Comparison of ENCODE assay signal across 19 cellular contexts in genomic region chr10:124712704-124713407, GRCh38. TPM values are rescaled to one million over a fixed set of nuclear protein-coding genes. Genes with fewer than 3 reads are reported as not detected.
DNase-seq lines count a peak whose midpoint lies in the region; ATAC-seq, FAIRE-seq and TF ChIP-seq lines count a peak whose summit lies in the region.
"Had no signal": no experiment of that assay in that cellular context is flagged by ENCODE, and none has a peak within 500 bp of the region (broad histone marks: within the 10 kb centered on the region; RNA-seq: fewer than 3 reads in every experiment).

No MANE protein-coding gene starts in this region.

- no peaks in the 10 kb centered on the region for H3K27me3 ChIP-seq in K562 (ENCODE audit: control insufficient read depth in 2 of 2, insufficient read depth in 2 of 2, low read length in 2 of 2)
- H3K27me3 ChIP-seq: foreskin keratinocyte, tibial artery had no signal

- no peak overlapping the region for H3K27ac ChIP-seq in K562 (ENCODE audit: extremely low read depth, low read depth, low read length)
- H3K27ac ChIP-seq: foreskin keratinocyte, tibial artery had no signal

- peaks cover 3% of the 10 kb centered on the region for H3K36me3 Mint-ChIP-seq in activated naive CD4-positive, alpha-beta T cell treated with anti-CD3 and anti-CD28 coated beads, Interleukin-2, amount 50 U/mL, for 24 hours
- peaks cover 28% of the 10 kb centered on the region for H3K36me3 Mint-ChIP-seq in activated naive CD4-positive, alpha-beta T cell treated with anti-CD3 and anti-CD28 coated beads, Interleukin-2, amount 10 ng/mL, durations not matched to agents 7 days and 5 days
- H3K36me3 Mint-ChIP-seq in naive B cell (peaks cover 8 to 11% of the 10 kb centered on the region in 2 donors), type B pancreatic cell (no peaks in the 10 kb centered on the region)

- H3K9me3 Mint-ChIP-seq in activated naive CD4-positive, alpha-beta T cell treated with anti-CD3 and anti-CD28 coated beads, Interleukin-2, amount 50 U/mL, for 24 hours, result no peaks in the 10 kb centered on the region
- H3K9me3 Mint-ChIP-seq in activated naive CD4-positive, alpha-beta T cell treated with anti-CD3 and anti-CD28 coated beads, Interleukin-2, amount 10 ng/mL, durations not matched to agents 7 days and 5 days, result no peaks in the 10 kb centered on the region
- H3K9me3 Mint-ChIP-seq in naive B cell (no peaks in the 10 kb centered on the region), type B pancreatic cell (no peaks in the 10 kb centered on the region)
- H3K9me3 Mint-ChIP-seq: nephron progenitor cell had no signal

- WGBS in K562 (ENCODE audit: insufficient coverage, low coverage, missing lambda C conversion rate), result 62% methylated on average over 4 of the region's 5 CpGs

- H2AFZ ChIP-seq in K562 (ENCODE audit: low read depth, low read length), result no peak overlapping the region

- H3K27ac Mint-ChIP-seq in activated naive CD4-positive, alpha-beta T cell treated with anti-CD3 and anti-CD28 coated beads, Interleukin-2, amount 50 U/mL, for 24 hours, result peak overlapping the region; percentile 75
- H3K27ac Mint-ChIP-seq in activated naive CD4-positive, alpha-beta T cell treated with anti-CD3 and anti-CD28 coated beads, Interleukin-2, amount 10 ng/mL, durations not matched to agents 7 days and 5 days, result no peak overlapping the region
- H3K27ac Mint-ChIP-seq in naive B cell (peak overlapping the region; percentile 49 to 94 (median 89)), type B pancreatic cell (peak overlapping the region; percentile 56)

- BruUV-seq in K562 (replicated peaks; lab: Mats Ljungman, UMichigan), result no TSS peak

- H3K36me3 ChIP-seq in K562 (ENCODE audit: control insufficient read depth, insufficient read depth, low read length), result peaks cover 10% of the 10 kb centered on the region; the same call in 2 of the 3 replicates
- H3K36me3 ChIP-seq: tibial artery had no signal

- ATAC-seq in K562, result no peak
- no peak for ATAC-seq in naive B cell (ENCODE audit: low read depth in 2 of 2)
- ATAC-seq in HG03460 (IDR thresholded peaks at IDR 0.05; ENCODE audit: unreplicated experiment), result no peak
- ATAC-seq in HG02973 (IDR thresholded peaks at IDR 0.05; ENCODE audit: unreplicated experiment), result no peak
- ATAC-seq: foreskin keratinocyte, right cardiac atrium had no signal

- in situ Hi-C loops in K562 (cut with MboI), result no loop called here

- no peak for TF ChIP-seq RAD21 in K562 (CRISPR knock-in tag; conservative IDR thresholded peaks at IDR 0.05 in 1 of 2, IDR thresholded peaks at IDR 0.05 in 1 of 2)

- H3K4me3 Mint-ChIP-seq in activated naive CD4-positive, alpha-beta T cell treated with anti-CD3 and anti-CD28 coated beads, Interleukin-2, amount 50 U/mL, for 24 hours, result no peak overlapping the region
- H3K4me3 Mint-ChIP-seq in activated naive CD4-positive, alpha-beta T cell treated with anti-CD3 and anti-CD28 coated beads, Interleukin-2, amount 10 ng/mL, durations not matched to agents 7 days and 5 days, result no peak overlapping the region
- H3K4me3 Mint-ChIP-seq in naive B cell, result peak overlapping the region in 6 of 8 donors; percentile 6 to 75 (median 38)
- no peak overlapping the region for H3K4me3 Mint-ChIP-seq in type B pancreatic cell
- H3K4me3 Mint-ChIP-seq: nephron progenitor cell had no signal

- no peak overlapping the region for H3K4me3 ChIP-seq in K562
- H3K4me3 ChIP-seq: tibial artery had no signal

- CTCF ChIA-PET in activated naive CD4-positive, alpha-beta T cell treated with anti-CD3 and anti-CD28 coated beads, Interleukin-2, amount 10 ng/mL, durations not matched to agents 7 days and 5 days (lab: Charles Lee), result interaction anchor here (0.7 kb wide), 1 partner anchor 8 kb away, joined by 3 read pairs; no protein-coding TSS in a partner anchor
- CTCF ChIA-PET in K562 (lab: Yijun Ruan, JAX; ENCODE audit: low intra/inter-chr PET ratio), result no interaction called here

- H3K79me2 ChIP-seq in K562 (ENCODE audit: control insufficient read depth, insufficient read depth, low read length), result peaks cover 45% of the 10 kb centered on the region

- H3K4me2 ChIP-seq in K562 (ENCODE audit: insufficient read depth, low read length), result no peak overlapping the region

- FAIRE-seq in K562 (lab: Jason Lieb, UNC), result no peak
- FAIRE-seq: bronchial epithelial cell had no signal

- peaks cover 95% of the 10 kb centered on the region for H3K4me1 Mint-ChIP-seq in activated naive CD4-positive, alpha-beta T cell treated with anti-CD3 and anti-CD28 coated beads, Interleukin-2, amount 50 U/mL, for 24 hours
- peaks cover 90% of the 10 kb centered on the region for H3K4me1 Mint-ChIP-seq in activated naive CD4-positive, alpha-beta T cell treated with anti-CD3 and anti-CD28 coated beads, Interleukin-2, amount 10 ng/mL, durations not matched to agents 7 days and 5 days
- H3K4me1 Mint-ChIP-seq in naive B cell (peaks cover 80 to 97% (median 85%) of the 10 kb centered on the region in 3 donors), type B pancreatic cell (ENCODE audit: unreplicated experiment) (peaks cover 74% of the 10 kb centered on the region)

- peaks cover 4% of the 10 kb centered on the region; the same call in 1 of the 2 replicates for H4K20me1 ChIP-seq in K562 (replicated peaks; ENCODE audit: control insufficient read depth, insufficient read depth, low read length)

- no peak overlapping the region for H3K9ac ChIP-seq in K562 (ENCODE audit: insufficient read depth in 1 of 2, low read depth in 2 of 2, low read length in 2 of 2)

- TF ChIP-seq CTCF in K562 (IDR thresholded peaks at IDR 0.05 in 2 of 3, conservative IDR thresholded peaks at IDR 0.05 in 1 of 3; ENCODE audit: insufficient read depth in 2 of 3, low read depth in 1 of 3, low read length in 3 of 3), result no peak
- no peak for TF ChIP-seq CTCF in type B pancreatic cell (conservative IDR thresholded peaks at IDR 0.05)

- H3K4me1 ChIP-seq in K562 (replicated peaks in 1 of 2; ENCODE audit: control insufficient read depth in 2 of 2, insufficient read depth in 2 of 2, low read length in 2 of 2), result peaks cover 17 to 29% of the 10 kb centered on the region in 2 experiments; a peak in 4 of 5 replicates
- H3K4me1 ChIP-seq: foreskin keratinocyte had no signal

- intact Hi-C loops in K562 (cut with micrococcal nuclease), result no loop called here

- no peaks in the 10 kb centered on the region for H3K9me1 ChIP-seq in K562 (ENCODE audit: control insufficient read depth, insufficient read depth, low read length)

- H3K27me3 Mint-ChIP-seq in activated naive CD4-positive, alpha-beta T cell treated with anti-CD3 and anti-CD28 coated beads, Interleukin-2, amount 50 U/mL, for 24 hours, result no peaks in the 10 kb centered on the region
- H3K27me3 Mint-ChIP-seq in activated naive CD4-positive, alpha-beta T cell treated with anti-CD3 and anti-CD28 coated beads, Interleukin-2, amount 10 ng/mL, durations not matched to agents 7 days and 5 days, result no peaks in the 10 kb centered on the region
- H3K27me3 Mint-ChIP-seq in naive B cell, result no peaks in the 10 kb centered on the region
- no peaks in the 10 kb centered on the region for H3K27me3 Mint-ChIP-seq in type B pancreatic cell

- DNase-seq in activated naive CD4-positive, alpha-beta T cell treated with anti-CD3 and anti-CD28 coated beads, Interleukin-2, amount 10 ng/mL, durations not matched to agents 7 days and 5 days, result no peak
- no peak for DNase-seq in K562 (ENCODE audit: extremely low read depth in 1 of 4, low spot score in 3 of 4)
- DNase-seq in naive B cell, result no peak
- no peak for DNase-seq in type B pancreatic cell (ENCODE audit: extremely low spot score, unreplicated experiment)
- DNase-seq in NCI-H510A (lab: John Stamatoyannopoulos, UW), result no peak
- DNase-seq: activated naive CD4-positive, alpha-beta T cell treated with Interleukin-2 at 50 U/mL for 16 hours; COR-L47; foreskin keratinocyte; GOT3; MM.1S; NCI-H187 treated with DMSO at 0.1 percent for 48 hours; NCI-H526; nephron progenitor cell; tibial artery had no signal

- TF ChIP-seq POLR2A in K562 (conservative IDR thresholded peaks at IDR 0.05), result no peak

- H3K9me3 ChIP-seq in K562 (replicated peaks; ENCODE audit: control insufficient read depth, insufficient read depth, low read depth, low read length), result no peaks in the 10 kb centered on the region
- H3K9me3 ChIP-seq: tibial artery had no signal

- POLR2A ChIA-PET in K562 (lab: Yijun Ruan, JAX), result interaction anchor here (0.6 to 1.3 kb wide), 2 partner anchors 10 to 42 kb away, joined by 4 read pairs; no protein-coding TSS in a partner anchor

- no peak for TF ChIP-seq EP300 in K562 (IDR thresholded peaks at IDR 0.05; ENCODE audit: low read length)

TF ChIP-seq in K562, 482 proteins besides CTCF, POLR2A, EP300 and RAD21:
- peak; percentile 37; the same call in 1 of the 2 replicates for TF ChIP-seq BCOR (IDR thresholded peaks at IDR 0.05)
- TF ChIP-seq NR2F6 (CRISPR knock-in tag; IDR thresholded peaks at IDR 0.05), result no peak
- TF ChIP-seq RBM25 (IDR thresholded peaks at IDR 0.05; ENCODE audit: low read depth, low read length, severe bottlenecking), result peak; percentile 55

RNA-seq across cellular contexts. Expression of gene FAM53B, which starts 31.3 kb away (rescaled TPM):
- 11.6 and 20.0 TPM in 2 replicates for total RNA-seq in K562 (2011; cell fraction: chromatin; rRNA removed; ENCODE audit: low replicate concordance)
- 13.0 and 13.7 TPM in 2 replicates for total RNA-seq in K562 (2011; cell fraction: nucleolus; rRNA removed)
- 8.9 and 12.2 TPM in 2 replicates for total RNA-seq in K562 (2011; cell fraction: nucleoplasm; rRNA removed)
- total RNA-seq in K562 (2014; rRNA removed) (11.9 and 17.2 TPM in 2 replicates), K562 (2014; rRNA removed; fragmentation: Illumina TruSeq; extraction: Trizol) (4.2 and 5.0 TPM in 2 replicates), K562 (2015; rRNA removed; fragmentation: Illumina TruSeq; extraction: Trizol) (10.6 and 10.8 TPM in 2 replicates), K562 (2021) (16.5 and 17.0 TPM in 2 replicates), type B pancreatic cell (ENCODE audit: low replicate concordance) (25.9 and 35.9 TPM in 2 replicates)
- polyA plus RNA-seq in K562 (2011; rRNA removed) (3.9 and 4.5 TPM in 2 replicates), K562 (2014; fragmentation: Illumina TruSeq; extraction: Trizol) (5.0 and 7.5 TPM in 2 replicates), K562 (2014; fragmentation: Nextera tagmentation; extraction: Ambion mirVana) (under 1 TPM; 0.03 to 0.08 TPM), K562 (2014; rRNA removed) (6.5 and 6.6 TPM in 2 replicates), naive B cell (ENCODE audit: low read depth in 6 of 6) (100 to 1,000 TPM in 1 of 6 donors, 10 to 100 TPM in 5; 19.6 to 141 (median 31.5) TPM)
- 5.1 and 9.0 TPM in 2 replicates for polyA plus RNA-seq in K562 (2011; cell fraction: cytosol; rRNA removed)
- polyA plus RNA-seq in K562 (2011; cell fraction: nucleus; rRNA removed), result 5.9 and 8.3 TPM in 2 replicates
- 7.8 and 8.4 TPM in 2 replicates for polyA plus RNA-seq in K562 (2012)
- polyA minus RNA-seq in K562 (2011; rRNA and poly(A)+ RNA removed), result 6.9 and 7.9 TPM in 2 replicates
- 10.2 and 11.9 TPM in 2 replicates for polyA minus RNA-seq in K562 (2011; cell fraction: cytosol; rRNA and poly(A)+ RNA removed)
- 5.5 and 9.6 TPM in 2 replicates for polyA minus RNA-seq in K562 (2011; cell fraction: nucleus; rRNA and poly(A)+ RNA removed)

Comparison
In these comparisons a context has a peak if more than half of its experiments do, and no peak if none do; other contexts are left out.
1. H3K4me3 Mint-ChIP-seq: peak in naive B cell (6 of 8); none in activated naive CD4-positive, alpha-beta T cell treated with anti-CD3 and anti-CD28 coated beads, Interleukin-2, amount 50 U/mL, for 24 hours (single experiment), activated naive CD4-positive, alpha-beta T cell treated with anti-CD3 and anti-CD28 coated beads, Interleukin-2, amount 10 ng/mL, durations not matched to agents 7 days and 5 days (single experiment) and type B pancreatic cell (single experiment).